In the genomic region with DNA sequence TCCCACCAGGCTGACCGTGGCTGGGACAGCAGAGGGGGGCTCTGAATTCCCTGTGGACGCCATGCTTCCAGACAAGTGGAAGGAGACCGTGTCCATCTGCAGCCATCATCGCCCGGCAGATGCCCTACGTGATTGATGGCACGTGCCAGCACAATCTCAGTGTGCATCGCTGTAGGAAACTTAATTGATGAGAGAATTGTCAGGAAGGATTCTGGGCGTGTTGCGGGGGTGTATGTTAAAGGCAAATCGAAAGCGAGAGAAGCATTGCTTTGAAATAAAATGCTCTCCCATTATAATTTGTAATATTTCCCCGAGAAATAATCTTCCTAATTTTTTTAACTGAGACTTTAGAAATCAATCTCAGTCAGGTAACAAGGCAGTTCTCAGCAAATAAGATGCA, we compare ENCODE assay signal across 7 cellular contexts.
"Had no signal": no experiment of that assay in that cellular context is flagged by ENCODE, and none has a peak within 500 bp of the region (broad histone marks: within the 10 kb centered on the region; RNA-seq: fewer than 3 reads in every experiment).

No MANE protein-coding gene starts in this region.

- H3K27ac ChIP-seq: GM23248 had no signal

- H3K9me3 ChIP-seq: HAP-1 had no signal

- H3K4me3 Mint-ChIP-seq: GM23338, HFFc6 had no signal

- H3K36me3 ChIP-seq: HAP-1 had no signal

- H3K4me2 ChIP-seq: GM23338 had no signal

- H3K9me3 Mint-ChIP-seq: GM23338 had no signal

- H3K4me3 ChIP-seq: GM23248, GM23338, HAP-1 had no signal

- H2AFZ ChIP-seq: GM23248, GM23338 had no signal

- H3K4me1 ChIP-seq: HAP-1 had no signal

- H3K9ac ChIP-seq: GM23248 had no signal

- DNase-seq: GM23248, GOT3, H7, HCEC 1CT, HFFc6 had no signal

- H3K27ac Mint-ChIP-seq: GM23338, HFFc6 had no signal
